22 cellular contexts compared by ENCODE assay signal in genomic region chr6:89501239-89501638, GRCh38.
A peak's percentile ranks its signal among the peaks of the same experiment; 100 is the strongest.
DNase-seq lines count a peak whose midpoint lies in the region; ATAC-seq and TF ChIP-seq lines count a peak whose summit lies in the region.
"Had no signal": no experiment of that assay in that cellular context is flagged by ENCODE, and none has a peak within 500 bp of the region (broad histone marks: within the 10 kb centered on the region; RNA-seq: fewer than 3 reads in every experiment).

No MANE protein-coding gene starts in this region.

- H3K9me3 ChIP-seq in smooth muscle cell (replicated peaks; ENCODE audit: low read depth): no peaks in the 10 kb centered on the region
- H3K9me3 ChIP-seq: BLaER1, esophagus squamous epithelium, upper lobe of right lung had no signal

- H3K36me3 ChIP-seq in smooth muscle cell (ENCODE audit: low read depth): no peaks in the 10 kb centered on the region
- H3K36me3 ChIP-seq: BLaER1, esophagus squamous epithelium, upper lobe of right lung had no signal

- peak overlapping the region; percentile 56 for H3K4me2 ChIP-seq in smooth muscle cell
- H3K4me2 ChIP-seq: BLaER1 had no signal

- no peak overlapping the region for H3K9ac ChIP-seq in smooth muscle cell (ENCODE audit: low read depth)
- H3K9ac ChIP-seq: BLaER1, GM23248 had no signal

- H3K4me3 ChIP-seq in smooth muscle cell: no peak overlapping the region
- H3K4me3 ChIP-seq: BLaER1, esophagus squamous epithelium, GM23248, upper lobe of right lung had no signal

- DNase-seq in NCI-H82 (lab: John Stamatoyannopoulos, UW) (peak; percentile 37), NCI-H82 treated with DMSO at 0.1 percent for 48 hours (lab: John Stamatoyannopoulos, UW; ENCODE audit: unreplicated experiment) (no peak), astrocyte of the hippocampus (ENCODE audit: low read depth, low spot score) (peak; percentile 65), iPS-NIHi11 (ENCODE audit: low spot score) (peak; percentile 21), smooth muscle cell (lab: John Stamatoyannopoulos, UW; ENCODE audit: unreplicated experiment) (no peak), DMS153 (lab: John Stamatoyannopoulos, UW) (no peak)
- no peak for DNase-seq in stimulated activated CD4-positive, alpha-beta T cell treated with anti-CD3 and anti-CD28 coated beads, Interleukin-1b, Interleukin-23, amount 100 ng/mL, for 48 hours
- DNase-seq: 8988T; activated CD4-positive, alpha-beta T cell treated with anti-CD3 and anti-CD28 coated beads for 4 hours; caudate nucleus; effector CD8-positive, alpha-beta T cell; esophagus squamous epithelium; GDM1; GM23248; MM.1S; small intestine; stimulated activated CD4-positive, alpha-beta T cell treated with anti-CD3 and anti-CD28 coated beads, Interleukin-4, amount 100 ng/mL, for 4 hours; upper lobe of right lung had no signal

- no peak overlapping the region for H2AFZ ChIP-seq in smooth muscle cell (ENCODE audit: low read depth)
- H2AFZ ChIP-seq: GM23248 had no signal

- H3K4me1 ChIP-seq in smooth muscle cell (ENCODE audit: low read depth): peaks cover 70% of the 10 kb centered on the region
- H3K4me1 ChIP-seq: BLaER1, esophagus squamous epithelium, upper lobe of right lung had no signal

- H4K20me1 ChIP-seq in smooth muscle cell (ENCODE audit: low read depth): peaks cover 9% of the 10 kb centered on the region
- H4K20me1 ChIP-seq: BLaER1 had no signal

- H3K79me2 ChIP-seq in smooth muscle cell (ENCODE audit: low read depth): no peaks in the 10 kb centered on the region

- peaks cover 9% of the 10 kb centered on the region for H3F3A ChIP-seq in smooth muscle cell (ENCODE audit: low read depth)

- H3K27me3 ChIP-seq in smooth muscle cell (ENCODE audit: low read depth): no peaks in the 10 kb centered on the region
- H3K27me3 ChIP-seq: BLaER1, esophagus squamous epithelium, upper lobe of right lung had no signal

- no peak for ATAC-seq in HG03520 (IDR thresholded peaks at IDR 0.05; ENCODE audit: unreplicated experiment)
- ATAC-seq: activated T-helper 17 cell treated with anti-CD3 and anti-CD28 coated beads, Interleukin-2, amount 50 U/mL, for 72 hours; natural killer cell treated with Interleukin-12 subunit alpha and Interleukin-12 subunit beta and Interleukin-15 and Interleukin-18, amount 100 ng/mL, for 72 hours; upper lobe of right lung had no signal

- no peak for TF ChIP-seq CTCF in smooth muscle cell (IDR thresholded peaks at IDR 0.05; ENCODE audit: borderline replicate concordance, insufficient read depth, poor library complexity, severe bottlenecking)

- H3K27ac ChIP-seq in smooth muscle cell (ENCODE audit: low read depth): peak overlapping the region; percentile 17
- H3K27ac ChIP-seq: BLaER1, esophagus squamous epithelium, GM23248, upper lobe of right lung had no signal

- WGBS in smooth muscle cell (ENCODE audit: low lambda C conversion rate): 13% methylated on average over 3 of the region's 3 CpGs

Comparison
In these comparisons a context has a peak if more than half of its experiments do, and no peak if none do; other contexts are left out.
1. DNase-seq: peak in NCI-H82 (single experiment), astrocyte of the hippocampus (single experiment) and iPS-NIHi11 (single experiment); none in NCI-H82 treated with DMSO at 0.1 percent for 48 hours (single experiment), smooth muscle cell (single experiment), stimulated activated CD4-positive, alpha-beta T cell treated with anti-CD3 and anti-CD28 coated beads, Interleukin-1b, Interleukin-23, amount 100 ng/mL, for 48 hours (single experiment) and DMS153 (single experiment).